ENCODE assay signal across 33 cellular contexts in the genomic region with DNA sequence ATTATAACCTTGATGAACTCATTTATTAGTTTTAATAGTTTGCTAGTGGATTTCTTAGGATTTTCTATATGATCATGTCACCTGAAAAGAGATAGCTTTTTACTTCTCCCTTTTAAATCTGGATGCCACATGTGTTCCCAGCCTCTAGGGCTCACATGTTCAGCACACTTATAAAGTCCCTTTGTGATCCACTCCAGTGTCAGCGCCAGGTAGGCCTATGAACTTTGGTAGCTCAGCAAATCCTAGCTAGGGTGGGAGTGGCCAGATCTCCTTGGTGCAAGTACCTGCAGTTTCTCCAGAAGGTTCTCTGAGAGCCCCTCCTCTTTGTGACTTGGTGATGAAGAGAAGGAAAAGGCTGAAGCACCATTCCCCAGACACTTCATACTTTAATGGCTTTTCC. TPM values are rescaled to one million over a fixed set of nuclear protein-coding genes. Genes with fewer than 3 reads are reported as not detected.
"Had no signal": no experiment of that assay in that cellular context is flagged by ENCODE, and none has a peak within 500 bp of the region (broad histone marks: within the 10 kb centered on the region; RNA-seq: fewer than 3 reads in every experiment).

No MANE protein-coding gene starts in this region.

- DNase-seq: natural killer cell; occipital lobe; ovary; posterior cingulate gyrus; psoas muscle; right cardiac atrium; spleen; stimulated activated CD4-positive, alpha-beta T cell treated with anti-CD3 and anti-CD28 coated beads, Interleukin-12 subunit alpha, Interleukin-12 subunit beta, amount 100 ng/mL, for 4 hours; stimulated activated CD4-positive, alpha-beta T cell treated with anti-CD3 and anti-CD28 coated beads, Interleukin-1b, Interleukin-23, amount 100 ng/mL, for 48 hours; stimulated activated CD4-positive, alpha-beta T cell treated with anti-CD3 and anti-CD28 coated beads, Interleukin-4, amount 100 ng/mL, for 1 hour; stimulated activated CD4-positive, alpha-beta T cell treated with anti-CD3 and anti-CD28 coated beads, Interleukin-4, amount 100 ng/mL, for 4 hours; stimulated activated CD8-positive, alpha-beta memory T cell treated with anti-CD3 and anti-CD28 coated beads, Interleukin-4, amount 100 ng/mL, for 48 hours; stimulated activated naive CD4-positive, alpha-beta T cell; stimulated activated naive CD8-positive, alpha-beta T cell treated with anti-CD3 and anti-CD28 coated beads, Interleukin-15, amount 100 ng/mL, for 72 hours; stimulated activated naive CD8-positive, alpha-beta T cell treated with anti-CD3 and anti-CD28 coated beads, Interleukin-15, Interleukin-2, amounts not matched to agents 100 U/mL and 50 U/mL, for 24 hours; substantia nigra; testis; tibial artery; transverse colon; upper lobe of right lung; uterus had no signal

- H3K9me3 ChIP-seq: ovary, psoas muscle, spleen, suprapubic skin, testis, tibial artery, transverse colon, upper lobe of right lung, uterus had no signal

- H3K79me2 ChIP-seq: parathyroid adenoma had no signal

- H3K4me1 ChIP-seq: neural progenitor cell, parathyroid adenoma, psoas muscle, testis, tibial artery, transverse colon, upper lobe of right lung, uterus had no signal

- H3K27me3 ChIP-seq: neural progenitor cell, ovary, suprapubic skin, testis, transverse colon, uterus had no signal

- H2AFZ ChIP-seq: neural progenitor cell, parathyroid adenoma had no signal

- ATAC-seq: natural killer cell; psoas muscle; right cardiac atrium; sciatic nerve; stimulated activated memory B cell treated with anti-CD40 and anti-IgM and Interleukin-4, amounts not matched to agents 10 μg/mL and 1 μg/mL and 100 μg/mL, for 72 hours; stimulated activated naive CD8-positive, alpha-beta T cell treated with anti-CD3 and anti-CD28 coated beads, Interleukin-15, amount 100 ng/mL, for 72 hours; stimulated activated naive CD8-positive, alpha-beta T cell treated with anti-CD3 and anti-CD28 coated beads, Interleukin-15, Interleukin-2, amounts not matched to agents 100 U/mL and 50 U/mL, for 24 hours; upper lobe of right lung had no signal

- H3K36me3 ChIP-seq: neural progenitor cell, ovary, spleen, suprapubic skin, tibial artery, transverse colon, upper lobe of right lung, uterus had no signal

- H3K4me3 ChIP-seq: neural progenitor cell, ovary, psoas muscle, skin epidermis, smooth muscle cell, spleen, suprapubic skin, testis, tibial artery, transverse colon, upper lobe of right lung, uterus had no signal

- H3K27ac ChIP-seq: neural progenitor cell, ovary, parathyroid adenoma, psoas muscle, skin epidermis, spleen, suprapubic skin, testis, tibial artery, transverse colon, upper lobe of right lung, uterus had no signal

- H3K4me2 ChIP-seq: neural progenitor cell, smooth muscle cell had no signal

- H3K9ac ChIP-seq: neural progenitor cell, parathyroid adenoma had no signal

RNA-seq across cellular contexts. Expression of a gene that starts 8.7 kb away (rescaled TPM):
- total RNA-seq: natural killer cell, occipital lobe, osteoblast, ovary, progenitor cell of endocrine pancreas, psoas muscle, renal cortical epithelial cell, right cardiac atrium, sciatic nerve, spleen, transverse colon, upper lobe of right lung, urinary bladder, uterus had no signal
- polyA plus RNA-seq: neural cell, ovary, psoas muscle, smooth muscle cell, spleen, urinary bladder had no signal

RNA-seq across cellular contexts. Expression of a gene that starts 17.0 kb away (rescaled TPM):
- total RNA-seq: natural killer cell, occipital lobe, osteoblast, progenitor cell of endocrine pancreas, psoas muscle, sciatic nerve, smooth muscle cell, spleen, testis, transverse colon, upper lobe of right lung, urinary bladder, uterus had no signal
- polyA plus RNA-seq: neural cell, ovary, psoas muscle, right cardiac atrium, smooth muscle cell, spleen had no signal

RNA-seq across cellular contexts. Expression of a gene that starts 36.0 kb away (rescaled TPM):
- total RNA-seq: natural killer cell, osteoblast, psoas muscle, renal cortical epithelial cell, sciatic nerve, transverse colon, upper lobe of right lung, uterus had no signal
- polyA plus RNA-seq: ovary, psoas muscle, spleen had no signal
